In the genomic region with DNA sequence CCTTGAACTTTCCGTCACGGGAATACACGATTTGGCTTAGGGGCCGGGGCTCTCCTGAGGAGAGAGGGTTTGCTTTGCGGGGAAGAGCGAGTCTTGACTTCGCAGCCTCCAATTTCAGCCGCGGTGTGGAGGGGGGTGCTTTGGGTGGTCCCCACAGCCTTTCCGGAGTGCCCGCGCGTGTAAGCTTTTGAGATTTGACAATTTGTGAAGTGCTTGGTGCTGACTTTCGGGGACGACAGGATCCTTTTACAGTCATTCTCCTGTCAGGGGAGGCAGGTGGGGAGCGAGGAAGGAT, we compare ENCODE assay signal across 8 cellular contexts. TPM values are rescaled to one million over a fixed set of nuclear protein-coding genes. Genes with fewer than 3 reads are reported as not detected.
DNase-seq lines count a peak whose midpoint lies in the region; ATAC-seq and TF ChIP-seq lines count a peak whose summit lies in the region.

No MANE protein-coding gene starts in this region.

- H3K4me3 ChIP-seq in BE2C (ENCODE audit: low read depth, low read length) (peak overlapping the region; percentile 61), kidney epithelial cell (ENCODE audit: low read depth, low read length) (peak overlapping the region; percentile 67), stomach (peak overlapping the region; percentile 50 to 58 (median 53))

- no peak for DNase-seq in BE2C
- DNase-seq in kidney epithelial cell (ENCODE audit: low read depth), result no peak
- no peak for DNase-seq in stomach
- no peak for DNase-seq in NCI-H446 treated with DMSO at 0.1 percent for 48 hours (lab: John Stamatoyannopoulos, UW)

- H3K4me1 ChIP-seq in BE2C (no peaks in the 10 kb centered on the region), stomach (peaks cover 0 to 22% (median 8%) of the 10 kb centered on the region in 4 donors)

- H3K27ac ChIP-seq in stomach, result peak overlapping the region; percentile 83 to 94 (median 91)

- H3K27ac Mint-ChIP-seq in activated naive CD4-positive, alpha-beta T cell treated with anti-CD3 and anti-CD28 coated beads, Interleukin-2, amount 50 U/mL, for 24 hours, result peak overlapping the region; percentile 91

- H3K9me3 ChIP-seq in BE2C (no peaks in the 10 kb centered on the region), stomach (peaks cover 0 to 5% (median 0%) of the 10 kb centered on the region in 4 donors)

- H3K4me3 Mint-ChIP-seq in activated naive CD4-positive, alpha-beta T cell treated with anti-CD3 and anti-CD28 coated beads, Interleukin-2, amount 50 U/mL, for 24 hours, result peak overlapping the region; percentile 93

- TF ChIP-seq EP300 in stomach (IDR thresholded peaks at IDR 0.05), result no peak

- WGBS in stomach, 5 donors, result 0 to 37% (median 3%) methylated on average over 12 to 16 of the region's 16 CpGs

- H3K9me3 Mint-ChIP-seq in activated naive CD4-positive, alpha-beta T cell treated with anti-CD3 and anti-CD28 coated beads, Interleukin-2, amount 50 U/mL, for 24 hours, result no peaks in the 10 kb centered on the region

- no peaks in the 10 kb centered on the region for H3K36me3 Mint-ChIP-seq in activated naive CD4-positive, alpha-beta T cell treated with anti-CD3 and anti-CD28 coated beads, Interleukin-2, amount 50 U/mL, for 24 hours

- H3K36me3 ChIP-seq in BE2C (no peaks in the 10 kb centered on the region), kidney epithelial cell (ENCODE audit: control insufficient read depth, insufficient read depth, low read length) (no peaks in the 10 kb centered on the region), stomach (no peaks in the 10 kb centered on the region)

- ATAC-seq in HG03280 (IDR thresholded peaks at IDR 0.05; ENCODE audit: unreplicated experiment) (peak; percentile 9), GM18909 (IDR thresholded peaks at IDR 0.05; ENCODE audit: poor library complexity, unreplicated experiment) (no peak), HG03139 (IDR thresholded peaks at IDR 0.05; ENCODE audit: unreplicated experiment) (no peak)

- peaks cover 44% of the 10 kb centered on the region for H3K4me1 Mint-ChIP-seq in activated naive CD4-positive, alpha-beta T cell treated with anti-CD3 and anti-CD28 coated beads, Interleukin-2, amount 50 U/mL, for 24 hours

- TF ChIP-seq POLR2A in stomach (IDR thresholded peaks at IDR 0.05), result no peak

- H3K27me3 ChIP-seq in BE2C (no peaks in the 10 kb centered on the region), kidney epithelial cell (ENCODE audit: control insufficient read depth, insufficient read depth, low read length) (no peaks in the 10 kb centered on the region), stomach (peaks cover 0 to 4% (median 0%) of the 10 kb centered on the region in 3 donors)

- no peaks in the 10 kb centered on the region for H3K27me3 Mint-ChIP-seq in activated naive CD4-positive, alpha-beta T cell treated with anti-CD3 and anti-CD28 coated beads, Interleukin-2, amount 50 U/mL, for 24 hours

- TF ChIP-seq CTCF in BE2C (IDR thresholded peaks at IDR 0.05; ENCODE audit: low read depth, low read length) (no peak), kidney epithelial cell (IDR thresholded peaks at IDR 0.05; ENCODE audit: insufficient read depth, low read length, poor library complexity, severe bottlenecking) (no peak), stomach (IDR thresholded peaks at IDR 0.05) (no peak)

- intact Hi-C loops in stomach (cut with DNase I; ENCODE audit: low total_unique reads), result no loop called here

RNA-seq across cellular contexts. Expression of gene SCML1, which starts 0.4 kb away (rescaled TPM):
- polyA plus RNA-seq in BE2C (2012; ENCODE audit: insufficient read depth, insufficient read length, low read depth), result 2.3 TPM
- total RNA-seq in kidney epithelial cell, result 3.0 and 4.0 TPM in 2 replicates
- total RNA-seq in stomach, result 10 to 100 TPM in 4 of 5 donors, under 1 TPM in 1; 0.45 to 28.1 (median 18.8) TPM
- 10 to 100 TPM in 1 of 3 donors, 1 to 10 TPM in 2; 2.7 to 12.4 (median 3.6) TPM for polyA plus RNA-seq in stomach
